15 cellular contexts compared by ENCODE assay signal in genomic region chr1:110387048-110387748, GRCh38.
"Had no signal": no experiment of that assay in that cellular context is flagged by ENCODE, and none has a peak within 500 bp of the region (broad histone marks: within the 10 kb centered on the region; RNA-seq: fewer than 3 reads in every experiment).

No MANE protein-coding gene starts in this region.

- H3K9me3 ChIP-seq: colonic mucosa, pancreas, transverse colon had no signal

- H3K27me3 Mint-ChIP-seq: activated naive CD4-positive, alpha-beta T cell treated with anti-CD3 and anti-CD28 coated beads, Interleukin-2, amount 50 U/mL, for 24 hours had no signal

- H3K27ac Mint-ChIP-seq: activated naive CD4-positive, alpha-beta T cell treated with anti-CD3 and anti-CD28 coated beads, Interleukin-2, amount 50 U/mL, for 24 hours; brain; T-helper 2 cell treated with Interferon-gamma antibody and Interleukin-4, amounts not matched to agents 5 μg/mL and 100 μg/mL, for 36 hours had no signal

- ATAC-seq: pancreas had no signal

- H3K27ac ChIP-seq: colonic mucosa, pancreas, transverse colon had no signal

- H3K4me3 Mint-ChIP-seq: activated naive CD4-positive, alpha-beta T cell treated with anti-CD3 and anti-CD28 coated beads, Interleukin-2, amount 50 U/mL, for 24 hours; brain; T-helper 2 cell treated with Interferon-gamma antibody and Interleukin-4, amounts not matched to agents 5 μg/mL and 100 μg/mL, for 36 hours had no signal

- DNase-seq: activated effector memory CD4-positive, alpha-beta T cell treated with Interleukin-2 at 50 U/mL for 16 hours; amniotic stem cell; central memory CD4-positive, alpha-beta T cell; colonic mucosa; islet precursor cell; midbrain; pancreas; stimulated activated CD4-positive, alpha-beta T cell treated with anti-CD3 and anti-CD28 coated beads, Interleukin-12 subunit alpha, Interleukin-12 subunit beta, amount 100 ng/mL, for 4 hours; stimulated activated CD4-positive, alpha-beta T cell treated with anti-CD3 and anti-CD28 coated beads, Interleukin-2, amount 100 ng/mL, for 24 hours; SW 1271; transverse colon had no signal

- H3K9me3 Mint-ChIP-seq: activated naive CD4-positive, alpha-beta T cell treated with anti-CD3 and anti-CD28 coated beads, Interleukin-2, amount 50 U/mL, for 24 hours; brain; T-helper 2 cell treated with Interferon-gamma antibody and Interleukin-4, amounts not matched to agents 5 μg/mL and 100 μg/mL, for 36 hours had no signal

- H3K4me1 ChIP-seq: colonic mucosa, pancreas had no signal

- H3K27me3 ChIP-seq: colonic mucosa, pancreas, transverse colon had no signal

- H3K36me3 Mint-ChIP-seq: brain had no signal

- H3K4me3 ChIP-seq: colonic mucosa, lung, pancreas, transverse colon had no signal

- H3K36me3 ChIP-seq: colonic mucosa, pancreas, transverse colon had no signal
